27 cellular contexts compared by ENCODE assay signal in genomic region chr3:79461129-79461792, GRCh38.
A peak's percentile ranks its signal among the peaks of the same experiment; 100 is the strongest.
DNase-seq lines count a peak whose midpoint lies in the region; ATAC-seq and TF ChIP-seq lines count a peak whose summit lies in the region.
"Had no signal": no experiment of that assay in that cellular context is flagged by ENCODE, and none has a peak within 500 bp of the region (broad histone marks: within the 10 kb centered on the region; RNA-seq: fewer than 3 reads in every experiment).

No MANE protein-coding gene starts in this region.

- H2BK12ac ChIP-seq in mesenchymal stem cell (ENCODE audit: low read length in 2 of 2): no peak overlapping the region

- H3K4ac ChIP-seq in mesenchymal stem cell (ENCODE audit: low read depth in 1 of 2, low read length in 2 of 2): no peak overlapping the region

- no peaks in the 10 kb centered on the region for H3K79me1 ChIP-seq in mesenchymal stem cell (replicated peaks; ENCODE audit: low read length, poor library complexity, severe bottlenecking)

- in situ Hi-C loops in KBM-7 (cut with MboI; ENCODE audit: low pct_unique_long_range_greater_than_20kb, low sequenced_read_pairs): no loop called here

- DNase-seq in GM03348 (ENCODE audit: low spot score) (peak; percentile 2), epithelial cell of proximal tubule (ENCODE audit: low read depth) (peak; percentile 18), mesenchymal stem cell (no peak), KBM-7 (no peak), Right ventricle myocardium superior (no peak)
- no peak for DNase-seq in stimulated activated CD4-positive, alpha-beta T cell treated with anti-CD3 and anti-CD28 coated beads, Interleukin-15, amount 100 ng/mL, for 24 hours
- DNase-seq in stimulated activated CD4-positive, alpha-beta T cell treated with anti-CD3 and anti-CD28 coated beads, Interleukin-1b, Interleukin-23, amount 100 ng/mL, for 48 hours: no peak
- DNase-seq: activated CD8-positive, alpha-beta memory T cell treated with anti-CD3 and anti-CD28 coated beads, Interleukin-2, amount 50 U/mL, for 4 hours; activated naive CD8-positive, alpha-beta T cell treated with anti-CD3 and anti-CD28 coated beads for 36 hours; CD4-positive, alpha-beta memory T cell; colonic mucosa; DMS153; GF-D8; immature natural killer cell; lower lobe of right lung; NCI-H2081 treated with DMSO at 0.1 percent for 48 hours; NCI-H446 treated with DMSO at 0.1 percent for 48 hours; stimulated activated CD4-positive, alpha-beta T cell treated with anti-CD3 and anti-CD28 coated beads, Interleukin-2, amount 100 ng/mL, for 24 hours; T-helper 17 cell had no signal

- no peaks in the 10 kb centered on the region for H3K79me2 ChIP-seq in OCI-LY3 (ENCODE audit: low read length)

- H3K4me1 ChIP-seq in OCI-LY3 (ENCODE audit: low read length): peaks cover 9% of the 10 kb centered on the region
- peaks cover 3% of the 10 kb centered on the region for H3K4me1 ChIP-seq in mesenchymal stem cell (ENCODE audit: control insufficient read depth, insufficient read depth, low read depth, low read length)
- H3K4me1 ChIP-seq: colonic mucosa, lower lobe of right lung, prostate gland, SJSA1, suprapubic skin had no signal

- peak overlapping the region; percentile 87 for H2AK5ac ChIP-seq in mesenchymal stem cell (ENCODE audit: low read length, severe bottlenecking)

- no peak overlapping the region for H3K14ac ChIP-seq in mesenchymal stem cell (ENCODE audit: low read length in 2 of 2)

- H3K23ac ChIP-seq in mesenchymal stem cell (ENCODE audit: low read length in 2 of 2): no peak overlapping the region

- H3K9ac ChIP-seq in OCI-LY3 (ENCODE audit: low read length) (no peak overlapping the region), mesenchymal stem cell (ENCODE audit: low read length) (no peak overlapping the region)

- intact Hi-C loops in Right ventricle myocardium superior (cut with DNase I): no loop called here

- no peak overlapping the region for H2AFZ ChIP-seq in OCI-LY3 (ENCODE audit: low read depth, low read length)
- no peak overlapping the region for H2AFZ ChIP-seq in mesenchymal stem cell (ENCODE audit: low read depth, low read length)

- no peak overlapping the region for H3K4me3 ChIP-seq in OCI-LY3 (ENCODE audit: low read length)
- no peak overlapping the region for H3K4me3 ChIP-seq in epithelial cell of proximal tubule (ENCODE audit: low read depth, low read length)
- H3K4me3 ChIP-seq in mesenchymal stem cell (ENCODE audit: insufficient read depth in 1 of 2, low read depth in 1 of 2, low read length in 2 of 2): no peak overlapping the region
- H3K4me3 ChIP-seq: colonic mucosa, lower lobe of right lung, prostate gland, SJSA1, suprapubic skin had no signal

- H3K4me2 ChIP-seq in OCI-LY3 (ENCODE audit: low read length) (peak overlapping the region; percentile 32), mesenchymal stem cell (ENCODE audit: low read length, poor library complexity, severe bottlenecking) (no peak overlapping the region)

- no peak overlapping the region for H2BK120ac ChIP-seq in mesenchymal stem cell (ENCODE audit: low read depth, low read length)

- no peaks in the 10 kb centered on the region for H4K20me1 ChIP-seq in OCI-LY3 (ENCODE audit: insufficient read depth, low read length)

- no peak overlapping the region for H4K91ac ChIP-seq in mesenchymal stem cell (ENCODE audit: low read length)

- no peaks in the 10 kb centered on the region for H3K36me3 ChIP-seq in OCI-LY3 (replicated peaks; ENCODE audit: low read depth, low read length)
- no peaks in the 10 kb centered on the region for H3K36me3 ChIP-seq in mesenchymal stem cell (ENCODE audit: control insufficient read depth in 1 of 2, insufficient read depth in 2 of 2, low read depth in 1 of 2, low read length in 2 of 2)
- H3K36me3 ChIP-seq: colonic mucosa, lower lobe of right lung, prostate gland, SJSA1, suprapubic skin had no signal

- H3K27ac ChIP-seq in OCI-LY3 (ENCODE audit: low read length) (no peak overlapping the region), mesenchymal stem cell (ENCODE audit: low read length, poor library complexity, severe bottlenecking) (no peak overlapping the region)
- H3K27ac ChIP-seq: colonic mucosa, HL-60, lower lobe of right lung, prostate gland, SJSA1, suprapubic skin had no signal

- WGBS in mesenchymal stem cell: 88% methylated on average over 1 of the region's 1 CpG

- TF ChIP-seq CTCF in OCI-LY3 (IDR thresholded peaks at IDR 0.05; ENCODE audit: low read depth, low read length): no peak
- TF ChIP-seq CTCF in epithelial cell of proximal tubule (conservative IDR thresholded peaks at IDR 0.05; ENCODE audit: low read depth, low read length): no peak

- H3K27me3 ChIP-seq in OCI-LY3 (ENCODE audit: low read depth, low read length) (no peaks in the 10 kb centered on the region), mesenchymal stem cell (ENCODE audit: control insufficient read depth in 1 of 2, insufficient read depth in 1 of 2, low read length in 2 of 2) (no peaks in the 10 kb centered on the region)
- H3K27me3 ChIP-seq: colonic mucosa, SJSA1, suprapubic skin had no signal

- H3K18ac ChIP-seq in mesenchymal stem cell (ENCODE audit: low read depth in 1 of 2, low read length in 2 of 2): no peak overlapping the region

- no peak for ATAC-seq in Right ventricle myocardium superior (ENCODE audit: poor library complexity)
- ATAC-seq: activated T-helper 17 cell treated with anti-CD3 and anti-CD28 coated beads, Interleukin-2, amount 50 U/mL, for 72 hours; lower lobe of right lung; Panc1; stimulated activated effector memory CD8-positive, alpha-beta T cell treated with anti-CD3 and anti-CD28 coated beads, Interleukin-12 subunit alpha, Interleukin-12 subunit beta, amount 100 ng/mL, for 72 hours; T-helper 17 cell had no signal

- H4K8ac ChIP-seq in mesenchymal stem cell (ENCODE audit: low read length): no peak overlapping the region

- H2BK5ac ChIP-seq in mesenchymal stem cell (ENCODE audit: low read depth, low read length, poor library complexity, severe bottlenecking): no peak overlapping the region

- H2BK15ac ChIP-seq in mesenchymal stem cell (ENCODE audit: low read depth, poor library complexity, severe bottlenecking): no peak overlapping the region

- no peaks in the 10 kb centered on the region for H3K9me3 ChIP-seq in OCI-LY3 (ENCODE audit: insufficient read depth, low read length)
- H3K9me3 ChIP-seq in mesenchymal stem cell (ENCODE audit: control insufficient read depth, low read length): no peaks in the 10 kb centered on the region
- H3K9me3 ChIP-seq: colonic mucosa, lower lobe of right lung, prostate gland, SJSA1, suprapubic skin had no signal

Comparison
In these comparisons a context has a peak if more than half of its experiments do, and no peak if none do; other contexts are left out.
1. DNase-seq: peak in GM03348 (single experiment) and epithelial cell of proximal tubule (single experiment); none in mesenchymal stem cell (single experiment), stimulated activated CD4-positive, alpha-beta T cell treated with anti-CD3 and anti-CD28 coated beads, Interleukin-15, amount 100 ng/mL, for 24 hours (single experiment), stimulated activated CD4-positive, alpha-beta T cell treated with anti-CD3 and anti-CD28 coated beads, Interleukin-1b, Interleukin-23, amount 100 ng/mL, for 48 hours (single experiment), KBM-7 (single experiment) and Right ventricle myocardium superior (single experiment).